12 cellular contexts compared by ENCODE assay signal in genomic region chr22:26887456-26887855, GRCh38.
DNase-seq lines count a peak whose midpoint lies in the region; ATAC-seq, FAIRE-seq and TF ChIP-seq lines count a peak whose summit lies in the region.
"Had no signal": no experiment of that assay in that cellular context is flagged by ENCODE, and none has a peak within 500 bp of the region (broad histone marks: within the 10 kb centered on the region; RNA-seq: fewer than 3 reads in every experiment).

No MANE protein-coding gene starts in this region.

- peak overlapping the region; percentile 68 for H3K27ac Mint-ChIP-seq in mesothelial cell of epicardium
- no peak overlapping the region for H3K27ac Mint-ChIP-seq in natural killer cell treated with Interleukin-12 subunit alpha and Interleukin-12 subunit beta and Interleukin-15 and Interleukin-18, amount 100 ng/mL, for 72 hours

- no peak overlapping the region for H3K4me2 ChIP-seq in endothelial cell of umbilical vein (ENCODE audit: insufficient read depth, low read length)

- no peaks in the 10 kb centered on the region for H3K36me3 Mint-ChIP-seq in mesothelial cell of epicardium
- no peaks in the 10 kb centered on the region for H3K36me3 Mint-ChIP-seq in natural killer cell treated with Interleukin-12 subunit alpha and Interleukin-12 subunit beta and Interleukin-15 and Interleukin-18, amount 100 ng/mL, for 72 hours

- H3K9me3 ChIP-seq in endothelial cell of umbilical vein (replicated peaks; ENCODE audit: control insufficient read depth, insufficient read depth, low read length), result no peaks in the 10 kb centered on the region

- no peaks in the 10 kb centered on the region for H4K20me1 ChIP-seq in endothelial cell of umbilical vein (replicated peaks; ENCODE audit: control insufficient read depth, extremely low read depth, insufficient read depth, low read length)

- H3K4me1 Mint-ChIP-seq in mesothelial cell of epicardium, result peaks cover 32% of the 10 kb centered on the region
- H3K4me1 Mint-ChIP-seq in natural killer cell treated with Interleukin-12 subunit alpha and Interleukin-12 subunit beta and Interleukin-15 and Interleukin-18, amount 100 ng/mL, for 72 hours (ENCODE audit: low read depth in 2 of 2), result no peaks in the 10 kb centered on the region

- no peak overlapping the region for H3K4me3 Mint-ChIP-seq in mesothelial cell of epicardium
- no peak overlapping the region for H3K4me3 Mint-ChIP-seq in natural killer cell treated with Interleukin-12 subunit alpha and Interleukin-12 subunit beta and Interleukin-15 and Interleukin-18, amount 100 ng/mL, for 72 hours

- POLR2A ChIA-PET in endothelial cell of umbilical vein (lab: Charles Lee), result no interaction called here

- no peaks in the 10 kb centered on the region for H3K79me2 ChIP-seq in endothelial cell of umbilical vein (ENCODE audit: control insufficient read depth, insufficient read depth, low read length)

- peaks cover 4% of the 10 kb centered on the region for H3K9me3 Mint-ChIP-seq in mesothelial cell of epicardium
- no peaks in the 10 kb centered on the region for H3K9me3 Mint-ChIP-seq in natural killer cell treated with Interleukin-12 subunit alpha and Interleukin-12 subunit beta and Interleukin-15 and Interleukin-18, amount 100 ng/mL, for 72 hours

- no peak for ATAC-seq in HG03520 (IDR thresholded peaks at IDR 0.05; ENCODE audit: unreplicated experiment)
- no peak for ATAC-seq in natural killer cell treated with Interleukin-12 subunit alpha and Interleukin-12 subunit beta and Interleukin-15 and Interleukin-18, amount 100 ng/mL, for 72 hours

- no peaks in the 10 kb centered on the region for H3K9me1 ChIP-seq in endothelial cell of umbilical vein (replicated peaks; ENCODE audit: control insufficient read depth, extremely low read depth, insufficient read depth, low read length)

- H3K27ac ChIP-seq in endothelial cell of umbilical vein (ENCODE audit: insufficient read depth, low read depth, low read length), result no peak overlapping the region

- H3K4me3 ChIP-seq in endothelial cell of umbilical vein (replicated peaks in 1 of 3; ENCODE audit: insufficient read depth in 1 of 3, low read depth in 1 of 3, low read length in 3 of 3), result no peak overlapping the region

- no peak overlapping the region for H2AFZ ChIP-seq in endothelial cell of umbilical vein (ENCODE audit: low read depth, low read length)

- BruUV-seq in endothelial cell of umbilical vein (replicated peaks; lab: Mats Ljungman, UMichigan), result no TSS peak

- intact Hi-C loops in endothelial cell of umbilical vein (cut with micrococcal nuclease), result no loop called here

- H3K36me3 ChIP-seq in endothelial cell of umbilical vein (ENCODE audit: control insufficient read depth in 2 of 2, extremely low read depth in 1 of 2, insufficient read depth in 2 of 2, low read length in 2 of 2), result no peaks in the 10 kb centered on the region

- DNase-seq in AG09319 (ENCODE audit: extremely low read depth, low read depth) (peak; percentile 67), RCC 7860 (ENCODE audit: low spot score) (peak; percentile 88), endothelial cell of umbilical vein (ENCODE audit: low read depth, low spot score) (peak; percentile 54), mesothelial cell of epicardium (ENCODE audit: low spot score in 2 of 2, unreplicated experiment in 2 of 2) (no peak), SKM-1 treated with dmso at 0.1 percent for 144 hours (lab: John Stamatoyannopoulos, UW; ENCODE audit: unreplicated experiment) (no peak), germinal center (ENCODE audit: low spot score) (no peak)
- no peak for DNase-seq in natural killer cell treated with Interleukin-12 subunit alpha and Interleukin-12 subunit beta and Interleukin-15 and Interleukin-18, amount 100 ng/mL, for 72 hours (ENCODE audit: low spot score)
- DNase-seq: activated CD8-positive, alpha-beta memory T cell treated with anti-CD3 and anti-CD28 coated beads, Interleukin-2, amount 50 U/mL, for 4 hours; retina had no signal

- FAIRE-seq in RCC 7860 (lab: Jason Lieb, UNC) (peak; percentile 97), endothelial cell of umbilical vein (lab: Jason Lieb, UNC) (no peak)
- FAIRE-seq: colon, islet of Langerhans had no signal

- no peak for TF ChIP-seq CTCF in AG09319 (IDR thresholded peaks at IDR 0.05; ENCODE audit: low read depth, low read length)
- no peak for TF ChIP-seq CTCF in endothelial cell of umbilical vein (IDR thresholded peaks at IDR 0.05; ENCODE audit: extremely low read depth in 1 of 2, insufficient read depth in 1 of 2, low read depth in 1 of 2, low read length in 2 of 2)
- TF ChIP-seq CTCF in mesothelial cell of epicardium (IDR thresholded peaks at IDR 0.05; ENCODE audit: unreplicated experiment), result no peak

- dilution Hi-C loops in endothelial cell of umbilical vein (cut with MboI; ENCODE audit: extremely low pct_ligation_motif_present, low sequenced_read_pairs), result no loop called here

- CTCF ChIA-PET in endothelial cell of umbilical vein (lab: Charles Lee), result interaction anchor here (0.6 kb wide), 1 partner anchor 50 kb away, joined by 3 read pairs; no protein-coding TSS in a partner anchor

- no peaks in the 10 kb centered on the region for H3K4me1 ChIP-seq in endothelial cell of umbilical vein (ENCODE audit: control insufficient read depth, extremely low read depth, insufficient read depth, low read length)

- TF ChIP-seq POLR2A in endothelial cell of umbilical vein (IDR thresholded peaks at IDR 0.05; ENCODE audit: low read depth, low read length), result no peak

- peaks cover 1% of the 10 kb centered on the region for H3K27me3 Mint-ChIP-seq in mesothelial cell of epicardium (ENCODE audit: low read depth)
- H3K27me3 Mint-ChIP-seq in natural killer cell treated with Interleukin-12 subunit alpha and Interleukin-12 subunit beta and Interleukin-15 and Interleukin-18, amount 100 ng/mL, for 72 hours, result peaks cover 2 to 8% of the 10 kb centered on the region in 2 donors

- H3K27me3 ChIP-seq in endothelial cell of umbilical vein (ENCODE audit: control insufficient read depth in 2 of 2, insufficient read depth in 2 of 2, low read length in 2 of 2), result no peaks in the 10 kb centered on the region

- no peak overlapping the region for H3K9ac ChIP-seq in endothelial cell of umbilical vein (replicated peaks; ENCODE audit: extremely low read depth, insufficient read depth, low read length)

TF ChIP-seq in endothelial cell of umbilical vein, 7 proteins besides CTCF, POLR2A, EP300 and RAD21:
- TF ChIP-seq POLR2AphosphoS5 (IDR thresholded peaks at IDR 0.05; ENCODE audit: insufficient read depth, low read depth, low read length), result no peak
- TF ChIP-seq MAX (IDR thresholded peaks at IDR 0.05; ENCODE audit: insufficient read depth, insufficient read length), result no peak
- no peak for TF ChIP-seq FOS (IDR thresholded peaks at IDR 0.05; ENCODE audit: borderline replicate concordance, insufficient read depth, low read length)
- no peak for TF ChIP-seq JUN (IDR thresholded peaks at IDR 0.05; ENCODE audit: borderline replicate concordance, insufficient read depth, insufficient read length, low read depth)
- TF ChIP-seq GATA2 (IDR thresholded peaks at IDR 0.05; ENCODE audit: insufficient read depth, insufficient read length, low read depth, low read length), result no peak
- TF ChIP-seq MYC (IDR thresholded peaks at IDR 0.05; ENCODE audit: low read depth, low read length), result no peak
- TF ChIP-seq EZH2 (IDR thresholded peaks at IDR 0.05; ENCODE audit: borderline replicate concordance, low read depth, low read length, severe bottlenecking), result no peak
TF ChIP-seq in endothelial cell of umbilical vein: peak in this region for 0.

Comparison
In these comparisons a context has a peak if more than half of its experiments do, and no peak if none do; other contexts are left out.
1. DNase-seq: peak in AG09319 (single experiment), RCC 7860 (single experiment) and endothelial cell of umbilical vein (single experiment); none in mesothelial cell of epicardium (0 of 2), SKM-1 treated with dmso at 0.1 percent for 144 hours (single experiment), germinal center (single experiment) and natural killer cell treated with Interleukin-12 subunit alpha and Interleukin-12 subunit beta and Interleukin-15 and Interleukin-18, amount 100 ng/mL, for 72 hours (single experiment).